Comparison of ENCODE assay signal across 8 cellular contexts in genomic region chr10:100338434-100339036, GRCh38. TPM values are rescaled to one million over a fixed set of nuclear protein-coding genes. Genes with fewer than 3 reads are reported as not detected.
DNase-seq lines count a peak whose midpoint lies in the region; ATAC-seq and TF ChIP-seq lines count a peak whose summit lies in the region.

No MANE protein-coding gene starts in this region.

- no peaks in the 10 kb centered on the region for H3K27me3 ChIP-seq in Loucy (ENCODE audit: insufficient read depth, low read length, poor library complexity, severe bottlenecking)
- peaks cover 56% of the 10 kb centered on the region for H3K27me3 ChIP-seq in left ventricle myocardium inferior (ENCODE audit: low read depth)
- peaks cover 0 to 6% (median 0%) of the 10 kb centered on the region in 3 donors for H3K27me3 ChIP-seq in sigmoid colon

- H3K4me3 Mint-ChIP-seq in T-helper 1 cell treated with Interleukin-12 subunit alpha and Interleukin-12 subunit beta and Interleukin-4 antibody, amounts not matched to agents 30 μg/mL and 1 μg/mL, for 36 hours, result no peak overlapping the region

- H3K27me3 Mint-ChIP-seq in T-helper 1 cell treated with Interleukin-12 subunit alpha and Interleukin-12 subunit beta and Interleukin-4 antibody, amounts not matched to agents 30 μg/mL and 1 μg/mL, for 36 hours (ENCODE audit: low read depth), result peaks cover 8% of the 10 kb centered on the region

- peaks cover 24% of the 10 kb centered on the region for H3K4me1 Mint-ChIP-seq in T-helper 1 cell treated with Interleukin-12 subunit alpha and Interleukin-12 subunit beta and Interleukin-4 antibody, amounts not matched to agents 30 μg/mL and 1 μg/mL, for 36 hours (ENCODE audit: low read depth)

- no peak for ATAC-seq in GM21717 (IDR thresholded peaks at IDR 0.05; ENCODE audit: unreplicated experiment)

- H3K4me1 ChIP-seq in Loucy (ENCODE audit: insufficient read depth, low read length, poor library complexity, severe bottlenecking) (peaks cover 3% of the 10 kb centered on the region), left ventricle myocardium inferior (no peaks in the 10 kb centered on the region), sigmoid colon (no peaks in the 10 kb centered on the region)

- no peaks in the 10 kb centered on the region for H3K9me3 Mint-ChIP-seq in T-helper 1 cell treated with Interleukin-12 subunit alpha and Interleukin-12 subunit beta and Interleukin-4 antibody, amounts not matched to agents 30 μg/mL and 1 μg/mL, for 36 hours

- H3K9me3 ChIP-seq in Loucy (ENCODE audit: insufficient read depth, low read depth, low read length) (no peaks in the 10 kb centered on the region), left ventricle myocardium inferior (replicated peaks) (no peaks in the 10 kb centered on the region), sigmoid colon (no peaks in the 10 kb centered on the region)

- peak overlapping the region; percentile 42 for H3K27ac Mint-ChIP-seq in T-helper 1 cell treated with Interleukin-12 subunit alpha and Interleukin-12 subunit beta and Interleukin-4 antibody, amounts not matched to agents 30 μg/mL and 1 μg/mL, for 36 hours

- WGBS in sigmoid colon, 2 donors, result 57 to 66% methylated on average over 4 of the region's 4 CpGs

- H3K79me2 ChIP-seq in Loucy (ENCODE audit: insufficient read depth, low read length), result no peaks in the 10 kb centered on the region

- H3K36me3 ChIP-seq in Loucy (ENCODE audit: insufficient read depth, low read length) (no peaks in the 10 kb centered on the region), left ventricle myocardium inferior (no peaks in the 10 kb centered on the region), sigmoid colon (no peaks in the 10 kb centered on the region)

- no peaks in the 10 kb centered on the region for H4K20me1 ChIP-seq in Loucy (ENCODE audit: insufficient read depth, low read length, poor library complexity, severe bottlenecking)

- TF ChIP-seq EP300 in sigmoid colon (IDR thresholded peaks at IDR 0.05), result no peak

- H3K9me2 ChIP-seq in Loucy (replicated peaks; ENCODE audit: low read depth, low read length), result no peaks in the 10 kb centered on the region

- H3K27ac ChIP-seq in 22Rv1 (0 out of 2 replicates have a peak overlapping the region, but pooled peaks have one; percentile 3), left ventricle myocardium inferior (replicated peaks) (no peak overlapping the region), sigmoid colon (no peak overlapping the region)

- peak overlapping the region; percentile 20 for H3K9ac ChIP-seq in Loucy (ENCODE audit: low read depth, low read length, poor library complexity, severe bottlenecking)

- TF ChIP-seq POLR2A in sigmoid colon (IDR thresholded peaks at IDR 0.05), result no peak

- peak; percentile 58 for DNase-seq in activated naive CD8-positive, alpha-beta T cell treated with anti-CD3 and anti-CD28 coated beads, Interleukin-2, amount 50 U/mL, for 16 hours (ENCODE audit: low read depth, low spot score)
- peak; percentile 73 for DNase-seq in left ventricle myocardium inferior
- peak; percentile 85 for DNase-seq in sigmoid colon

- TF ChIP-seq CTCF in 22Rv1 (IDR thresholded peaks at IDR 0.05) (peak; percentile 97), GM12875 (IDR thresholded peaks at IDR 0.05; ENCODE audit: borderline replicate concordance, insufficient read depth, low read depth, low read length) (peak; percentile 80), Loucy (conservative IDR thresholded peaks at IDR 0.05; ENCODE audit: low read length) (peak; percentile 93), left ventricle myocardium inferior (IDR thresholded peaks at IDR 0.05; ENCODE audit: borderline replicate concordance) (peak; percentile 96), sigmoid colon (IDR thresholded peaks at IDR 0.05) (peak; percentile 75 to 92 (median 88))

- H3K4me2 ChIP-seq in Loucy (ENCODE audit: low read depth, low read length, poor library complexity, severe bottlenecking), result no peak overlapping the region

- no peaks in the 10 kb centered on the region for H3K36me3 Mint-ChIP-seq in T-helper 1 cell treated with Interleukin-12 subunit alpha and Interleukin-12 subunit beta and Interleukin-4 antibody, amounts not matched to agents 30 μg/mL and 1 μg/mL, for 36 hours (ENCODE audit: low read depth)

- H2AFZ ChIP-seq in Loucy (ENCODE audit: low read length), result peak overlapping the region; percentile 53

- no peaks in the 10 kb centered on the region for H3F3A ChIP-seq in Loucy (ENCODE audit: low read depth)

- intact Hi-C loops in left ventricle myocardium inferior (cut with micrococcal nuclease) (loop anchor here (2.0 kb wide), 1 partner anchor 94 kb away; no protein-coding TSS in a partner anchor), sigmoid colon (cut with DNase I) (loop anchor here (1.0 to 5.0 kb wide), 3 partner anchors 34 to 180 kb away; partner anchors contain the start of gene SEC31B)

- H3K4me3 ChIP-seq in GM12875 (ENCODE audit: low read depth, low read length), result no peak overlapping the region
- H3K4me3 ChIP-seq in Loucy (ENCODE audit: low read length, poor library complexity, severe bottlenecking), result no peak overlapping the region
- H3K4me3 ChIP-seq in left ventricle myocardium inferior, result no peak overlapping the region
- no peak overlapping the region for H3K4me3 ChIP-seq in sigmoid colon

RNA-seq across cellular contexts. Expression of gene SCD, which starts 8.5 kb away (rescaled TPM):
- total RNA-seq in left ventricle myocardium inferior (4.8 TPM), sigmoid colon (10 to 100 TPM in 3 of 4 donors, 1 to 10 TPM in 1; 4.8 to 28.5 (median 12.5) TPM)
- polyA plus RNA-seq in sigmoid colon, result 100 to 1,000 TPM in 1 of 3 donors, 10 to 100 TPM in 1, 1 to 10 TPM in 1; 4.2 to 199 (median 15.7) TPM

RNA-seq across cellular contexts. Expression of gene PKD2L1, which starts 8.5 kb away (rescaled TPM):
- total RNA-seq in left ventricle myocardium inferior (not detected), sigmoid colon (not detected)
- polyA plus RNA-seq in sigmoid colon, result 1 to 10 TPM in 1 of 3 donors, under 1 TPM in 2; 0.31 to 4.2 (median 0.60) TPM

RNA-seq across cellular contexts. Expression of gene BLOC1S2, which starts 52.1 kb away (rescaled TPM):
- total RNA-seq in left ventricle myocardium inferior, result 21.0 TPM
- 10 to 100 TPM; 12.1 to 23.9 (median 18.3) TPM for total RNA-seq in sigmoid colon
- polyA plus RNA-seq in sigmoid colon, result 10 to 100 TPM; 36.6 to 55.0 (median 51.1) TPM
